2 cellular contexts compared by ENCODE assay signal in the genomic region with DNA sequence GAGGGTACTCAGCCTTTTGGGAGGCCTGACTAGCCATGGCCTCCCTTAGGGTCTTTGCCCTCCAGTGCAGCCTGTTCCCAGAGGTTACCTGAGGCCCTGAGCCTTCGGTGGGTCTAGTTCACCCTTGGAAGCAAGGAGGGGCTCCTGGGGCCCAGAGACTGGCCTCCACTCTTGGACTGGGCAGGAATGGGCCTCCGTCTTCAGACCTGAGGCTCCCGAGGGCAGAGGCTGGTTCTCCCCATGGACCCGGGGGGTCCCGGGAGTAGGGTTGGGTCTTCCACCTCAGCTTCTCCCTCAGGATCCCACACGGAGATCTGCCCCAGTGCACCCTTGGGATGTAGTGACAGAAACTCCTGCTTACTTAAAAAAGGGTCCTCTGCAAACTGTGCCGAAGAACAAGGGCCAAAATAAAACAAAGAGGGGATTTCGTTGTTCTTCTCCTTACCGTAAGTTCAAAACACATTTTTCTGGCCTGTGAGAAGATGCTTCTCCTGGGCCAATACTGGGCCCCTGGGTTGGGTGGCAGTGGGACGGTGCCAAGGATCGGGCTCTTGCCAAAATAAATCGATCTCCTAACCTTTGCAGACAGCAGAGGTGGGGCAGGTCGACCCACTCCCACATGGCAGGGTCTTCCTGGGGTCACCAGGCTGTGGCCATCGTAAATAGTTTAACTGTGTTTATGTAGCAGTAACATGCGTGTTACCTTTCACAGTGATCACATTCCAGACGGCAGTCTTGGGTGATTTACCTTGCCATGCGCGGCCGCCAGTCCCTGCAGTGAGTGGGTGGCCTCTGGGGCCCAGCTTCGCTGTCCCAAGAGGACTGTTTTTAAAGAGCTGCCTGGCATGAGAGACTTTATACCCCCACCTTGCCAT.
TF ChIP-seq lines count a peak whose summit lies in the region.

No MANE protein-coding gene starts in this region.

TF ChIP-seq in H1, 55 proteins besides CTCF, POLR2A, EP300 and RAD21 (continued from another document):
- TF ChIP-seq MAX (IDR thresholded peaks at IDR 0.05): no peak
- no peak for TF ChIP-seq GTF2F1 (IDR thresholded peaks at IDR 0.05; ENCODE audit: borderline replicate concordance, low read depth, low read length)
- TF ChIP-seq BCL11A (IDR thresholded peaks at IDR 0.05; ENCODE audit: low read depth in 2 of 2, low read length in 2 of 2): no peak
- no peak for TF ChIP-seq PHF8 (conservative IDR thresholded peaks at IDR 0.05; ENCODE audit: low read depth, low read length)
- no peak for TF ChIP-seq EGR1 (IDR thresholded peaks at IDR 0.05; ENCODE audit: borderline replicate concordance, low read depth, low read length)
- TF ChIP-seq BRCA1 (IDR thresholded peaks at IDR 0.05; ENCODE audit: low read depth, low read length): no peak
- no peak for TF ChIP-seq ASH2L (IDR thresholded peaks at IDR 0.05; ENCODE audit: low read length)
- no peak for TF ChIP-seq SRF (IDR thresholded peaks at IDR 0.05; ENCODE audit: low read depth, low read length)
- no peak for TF ChIP-seq JUND (IDR thresholded peaks at IDR 0.05; ENCODE audit: low read length)
- TF ChIP-seq CHD2 (IDR thresholded peaks at IDR 0.05; ENCODE audit: low read length): no peak
- TF ChIP-seq NRF1 (IDR thresholded peaks at IDR 0.05; ENCODE audit: low read depth, low read length): no peak

TF ChIP-seq in liver, 16 proteins besides CTCF, POLR2A, EP300 and RAD21 (continued from another document):
- TF ChIP-seq EGR1 (IDR thresholded peaks at IDR 0.05; ENCODE audit: low read depth in 2 of 2) (peak in 1 of 2 donors; percentile 49), HNF4G (IDR thresholded peaks at IDR 0.05) (no peak), REST (IDR thresholded peaks at IDR 0.05) (no peak)
TF ChIP-seq in liver: peak in this region for 8.
